Comparison of ENCODE assay signal across 1 cellular context in the genomic region with DNA sequence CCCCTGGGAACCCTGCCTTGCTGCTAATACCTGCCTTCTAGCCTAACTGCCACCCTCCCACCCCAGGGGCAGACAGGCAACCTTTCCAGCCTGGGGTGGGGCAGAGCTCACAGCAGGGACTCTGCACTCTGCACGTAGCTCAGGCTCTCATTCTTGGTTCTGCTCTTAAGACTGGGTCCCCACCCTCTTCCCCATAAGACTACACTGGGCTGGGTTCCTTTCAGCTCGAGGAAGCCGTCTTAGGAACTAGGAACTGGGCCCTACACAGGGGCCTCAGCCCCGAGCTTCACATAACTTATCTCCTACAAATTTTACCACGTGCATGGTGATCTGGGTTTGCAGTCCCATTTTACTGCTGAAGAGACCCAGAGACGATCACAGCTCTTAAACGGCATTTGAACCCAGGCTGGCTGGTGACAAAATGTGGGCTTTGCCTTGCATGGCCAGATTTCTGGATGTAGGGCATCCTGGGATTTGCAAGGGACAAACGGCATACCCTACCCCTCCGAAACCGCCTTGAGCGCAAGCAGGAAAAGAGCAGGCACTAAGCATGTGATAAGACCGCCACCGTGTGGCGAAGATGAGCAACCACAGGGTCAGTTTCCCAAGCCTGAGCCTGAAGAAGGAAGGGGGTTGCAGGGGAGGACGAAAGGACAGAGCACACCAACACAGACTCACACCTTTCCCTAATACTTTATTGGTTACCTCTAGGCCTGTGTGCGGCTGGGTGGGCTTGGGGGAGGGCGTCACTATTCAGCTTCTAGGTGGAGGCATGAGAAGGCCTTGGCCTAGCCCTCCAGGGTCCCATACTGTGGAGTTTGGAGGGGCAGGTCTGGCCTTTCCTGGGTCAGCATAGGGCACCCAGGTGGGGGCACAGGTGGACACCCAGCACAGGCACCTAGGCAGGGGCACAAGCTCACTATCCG.
TF ChIP-seq lines count a peak whose summit lies in the region.

No MANE protein-coding gene starts in this region.

TF ChIP-seq in endothelial cell of umbilical vein, 7 proteins besides CTCF, POLR2A, EP300 and RAD21:
- no peak for TF ChIP-seq POLR2AphosphoS5 (IDR thresholded peaks at IDR 0.05; ENCODE audit: insufficient read depth, low read depth, low read length)
- no peak for TF ChIP-seq GATA2 (IDR thresholded peaks at IDR 0.05; ENCODE audit: insufficient read depth, insufficient read length, low read depth, low read length)
- TF ChIP-seq FOS (IDR thresholded peaks at IDR 0.05; ENCODE audit: borderline replicate concordance, insufficient read depth, low read length) = no peak
- TF ChIP-seq MYC (IDR thresholded peaks at IDR 0.05; ENCODE audit: low read depth, low read length) = no peak
- TF ChIP-seq MAX (IDR thresholded peaks at IDR 0.05; ENCODE audit: insufficient read depth, insufficient read length) = no peak
- no peak for TF ChIP-seq JUN (IDR thresholded peaks at IDR 0.05; ENCODE audit: borderline replicate concordance, insufficient read depth, insufficient read length, low read depth)
- no peak for TF ChIP-seq EZH2 (IDR thresholded peaks at IDR 0.05; ENCODE audit: borderline replicate concordance, low read depth, low read length, severe bottlenecking)
